8 cellular contexts compared by ENCODE assay signal in the genomic region with DNA sequence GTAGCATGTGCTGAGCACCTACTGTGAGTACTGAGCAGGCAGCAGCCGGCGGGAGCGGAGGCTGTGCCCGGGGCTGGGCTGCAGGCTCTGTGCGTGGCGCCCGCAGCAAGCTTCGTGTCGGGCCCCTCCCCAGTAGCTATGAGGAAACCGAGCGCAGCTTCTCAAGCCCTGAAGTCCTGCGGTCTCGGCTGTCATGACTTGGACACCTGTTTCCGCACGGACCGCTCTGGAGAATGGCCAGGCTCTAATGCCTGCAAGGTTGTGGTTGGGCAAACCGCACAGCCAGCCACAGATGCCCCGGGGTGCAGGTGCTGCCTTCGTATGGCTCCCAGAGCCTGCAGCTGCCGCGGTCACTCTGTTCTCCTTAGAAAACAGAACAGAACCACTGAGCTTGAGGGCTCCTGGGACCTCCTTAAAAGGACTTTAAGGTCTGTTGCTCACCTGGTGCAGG. TPM values are rescaled to one million over a fixed set of nuclear protein-coding genes. Genes with fewer than 3 reads are reported as not detected.
DNase-seq lines count a peak whose midpoint lies in the region; ATAC-seq and TF ChIP-seq lines count a peak whose summit lies in the region.

No MANE protein-coding gene starts in this region.

- H3K79me2 ChIP-seq in GM23338 (replicated peaks; ENCODE audit: insufficient read depth): no peaks in the 10 kb centered on the region

- H3F3A ChIP-seq in GM23338 (replicated peaks; ENCODE audit: low read depth): no peaks in the 10 kb centered on the region

- H3K36me3 Mint-ChIP-seq in neural crest cell (ENCODE audit: low read depth) (peaks cover 13% of the 10 kb centered on the region), GM23338 (ENCODE audit: low read depth) (peaks cover 46% of the 10 kb centered on the region)

- no peaks in the 10 kb centered on the region for H3K4me1 Mint-ChIP-seq in neural crest cell
- peaks cover 8% of the 10 kb centered on the region; the same call in 2 of the 3 replicates for H3K4me1 Mint-ChIP-seq in GM23338

- H2AFZ ChIP-seq in GM23338: no peak overlapping the region

- ATAC-seq in GM18907 (IDR thresholded peaks at IDR 0.05; ENCODE audit: unreplicated experiment) (peak; percentile 50), HG02798 (IDR thresholded peaks at IDR 0.05; ENCODE audit: poor library complexity, unreplicated experiment) (peak; percentile 78), GM23338 (no peak)

- H3K27me3 ChIP-seq in GM23338 (ENCODE audit: insufficient read depth): no peaks in the 10 kb centered on the region

- no peaks in the 10 kb centered on the region for H4K20me1 ChIP-seq in GM23338 (replicated peaks; ENCODE audit: insufficient read depth)

- peaks cover 2% of the 10 kb centered on the region; the same call in 1 of the 2 replicates for H3K36me3 ChIP-seq in GM23338 (ENCODE audit: insufficient read depth)

- H3K4me2 ChIP-seq in GM23338: no peak overlapping the region

- TF ChIP-seq CTCF in neural crest cell (conservative IDR thresholded peaks at IDR 0.05) (no peak), GM23338 (conservative IDR thresholded peaks at IDR 0.05; ENCODE audit: low read depth in 2 of 2) (no peak)

- peak overlapping the region; percentile 27 for H3K27ac Mint-ChIP-seq in neural crest cell (ENCODE audit: unreplicated experiment)
- H3K27ac Mint-ChIP-seq in GM23338: no peak overlapping the region

- no peak overlapping the region for H3K27ac ChIP-seq in GM23338 (ENCODE audit: low read depth)

- H3K27me3 Mint-ChIP-seq in neural crest cell (ENCODE audit: low read depth): no peaks in the 10 kb centered on the region
- peaks cover 7% of the 10 kb centered on the region for H3K27me3 Mint-ChIP-seq in GM23338 (ENCODE audit: insufficient read depth, low read depth, poor library complexity)

- H3K4me3 ChIP-seq in GM23338: no peak overlapping the region

- no peaks in the 10 kb centered on the region for H3K9me3 Mint-ChIP-seq in neural crest cell
- no peaks in the 10 kb centered on the region for H3K9me3 Mint-ChIP-seq in GM23338

- no peaks in the 10 kb centered on the region for H3K9me2 ChIP-seq in GM23338 (ENCODE audit: insufficient read depth)

- no peaks in the 10 kb centered on the region for H3K4me1 ChIP-seq in GM23338 (ENCODE audit: insufficient read depth)

- DNase-seq in NCI-H510A treated with DMSO at 0.1 percent for 48 hours (lab: John Stamatoyannopoulos, UW): peak; percentile 83
- DNase-seq in neural crest cell (ENCODE audit: low read depth, low spot score): no peak
- no peak for DNase-seq in GM23338 (ENCODE audit: low spot score)
- DNase-seq in epidermal melanocyte (ENCODE audit: insufficient read length, low spot score): no peak
- no peak for DNase-seq in NCI-H1694 treated with DMSO at 0.1 percent for 48 hours (lab: John Stamatoyannopoulos, UW)
- no peak for DNase-seq in COLO829 (ENCODE audit: low spot score)

- H3K4me3 Mint-ChIP-seq in neural crest cell (no peak overlapping the region), GM23338 (no peak overlapping the region)

TF ChIP-seq in GM23338, 12 proteins besides CTCF, POLR2A, EP300 and RAD21:
- TF ChIP-seq STAT1 (IDR thresholded peaks at IDR 0.05; ENCODE audit: unreplicated experiment): no peak
- no peak for TF ChIP-seq EZH2 (IDR thresholded peaks at IDR 0.05; ENCODE audit: low read depth, unreplicated experiment)
- no peak for TF ChIP-seq CREB1 (CRISPR knock-in tag; IDR thresholded peaks at IDR 0.05; ENCODE audit: low read depth)
- TF ChIP-seq, protein P1, sequence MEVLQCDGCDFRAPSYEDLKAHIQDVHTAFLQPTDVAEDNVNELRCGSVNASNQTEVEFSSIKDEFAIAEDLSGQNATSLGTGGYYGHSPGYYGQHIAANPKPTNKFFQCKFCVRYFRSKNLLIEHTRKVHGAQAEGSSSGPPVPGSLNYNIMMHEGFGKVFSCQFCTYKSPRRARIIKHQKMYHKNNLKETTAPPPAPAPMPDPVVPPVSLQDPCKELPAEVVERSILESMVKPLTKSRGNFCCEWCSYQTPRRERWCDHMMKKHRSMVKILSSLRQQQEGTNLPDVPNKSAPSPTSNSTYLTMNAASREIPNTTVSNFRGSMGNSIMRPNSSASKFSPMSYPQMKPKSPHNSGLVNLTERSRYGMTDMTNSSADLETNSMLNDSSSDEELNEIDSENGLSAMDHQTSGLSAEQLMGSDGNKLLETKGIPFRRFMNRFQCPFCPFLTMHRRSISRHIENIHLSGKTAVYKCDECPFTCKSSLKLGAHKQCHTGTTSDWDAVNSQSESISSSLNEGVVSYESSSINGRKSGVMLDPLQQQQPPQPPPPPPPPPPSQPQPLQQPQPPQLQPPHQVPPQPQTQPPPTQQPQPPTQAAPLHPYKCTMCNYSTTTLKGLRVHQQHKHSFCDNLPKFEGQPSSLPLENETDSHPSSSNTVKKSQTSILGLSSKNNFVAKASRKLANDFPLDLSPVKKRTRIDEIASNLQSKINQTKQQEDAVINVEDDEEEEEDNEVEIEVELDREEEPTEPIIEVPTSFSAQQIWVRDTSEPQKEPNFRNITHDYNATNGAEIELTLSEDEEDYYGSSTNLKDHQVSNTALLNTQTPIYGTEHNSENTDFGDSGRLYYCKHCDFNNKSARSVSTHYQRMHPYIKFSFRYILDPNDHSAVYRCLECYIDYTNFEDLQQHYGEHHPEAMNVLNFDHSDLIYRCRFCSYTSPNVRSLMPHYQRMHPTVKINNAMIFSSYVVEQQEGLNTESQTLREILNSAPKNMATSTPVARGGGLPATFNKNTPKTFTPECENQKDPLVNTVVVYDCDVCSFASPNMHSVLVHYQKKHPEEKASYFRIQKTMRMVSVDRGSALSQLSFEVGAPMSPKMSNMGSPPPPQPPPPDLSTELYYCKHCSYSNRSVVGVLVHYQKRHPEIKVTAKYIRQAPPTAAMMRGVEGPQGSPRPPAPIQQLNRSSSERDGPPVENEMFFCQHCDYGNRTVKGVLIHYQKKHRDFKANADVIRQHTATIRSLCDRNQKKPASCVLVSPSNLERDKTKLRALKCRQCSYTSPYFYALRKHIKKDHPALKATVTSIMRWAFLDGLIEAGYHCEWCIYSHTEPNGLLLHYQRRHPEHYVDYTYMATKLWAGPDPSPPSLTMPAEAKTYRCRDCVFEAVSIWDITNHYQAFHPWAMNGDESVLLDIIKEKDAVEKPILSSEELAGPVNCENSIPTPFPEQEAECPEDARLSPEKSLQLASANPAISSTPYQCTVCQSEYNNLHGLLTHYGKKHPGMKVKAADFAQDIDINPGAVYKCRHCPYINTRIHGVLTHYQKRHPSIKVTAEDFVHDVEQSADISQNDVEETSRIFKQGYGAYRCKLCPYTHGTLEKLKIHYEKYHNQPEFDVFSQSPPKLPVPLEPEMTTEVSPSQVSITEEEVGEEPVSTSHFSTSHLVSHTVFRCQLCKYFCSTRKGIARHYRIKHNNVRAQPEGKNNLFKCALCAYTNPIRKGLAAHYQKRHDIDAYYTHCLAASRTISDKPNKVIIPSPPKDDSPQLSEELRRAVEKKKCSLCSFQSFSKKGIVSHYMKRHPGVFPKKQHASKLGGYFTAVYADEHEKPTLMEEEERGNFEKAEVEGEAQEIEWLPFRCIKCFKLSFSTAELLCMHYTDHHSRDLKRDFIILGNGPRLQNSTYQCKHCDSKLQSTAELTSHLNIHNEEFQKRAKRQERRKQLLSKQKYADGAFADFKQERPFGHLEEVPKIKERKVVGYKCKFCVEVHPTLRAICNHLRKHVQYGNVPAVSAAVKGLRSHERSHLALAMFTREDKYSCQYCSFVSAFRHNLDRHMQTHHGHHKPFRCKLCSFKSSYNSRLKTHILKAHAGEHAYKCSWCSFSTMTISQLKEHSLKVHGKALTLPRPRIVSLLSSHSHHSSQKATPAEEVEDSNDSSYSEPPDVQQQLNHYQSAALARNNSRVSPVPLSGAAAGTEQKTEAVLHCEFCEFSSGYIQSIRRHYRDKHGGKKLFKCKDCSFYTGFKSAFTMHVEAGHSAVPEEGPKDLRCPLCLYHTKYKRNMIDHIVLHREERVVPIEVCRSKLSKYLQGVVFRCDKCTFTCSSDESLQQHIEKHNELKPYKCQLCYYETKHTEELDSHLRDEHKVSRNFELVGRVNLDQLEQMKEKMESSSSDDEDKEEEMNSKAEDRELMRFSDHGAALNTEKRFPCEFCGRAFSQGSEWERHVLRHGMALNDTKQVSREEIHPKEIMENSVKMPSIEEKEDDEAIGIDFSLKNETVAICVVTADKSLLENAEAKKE (CRISPR knock-in tag; IDR thresholded peaks at IDR 0.05): no peak
- TF ChIP-seq, protein P2, sequence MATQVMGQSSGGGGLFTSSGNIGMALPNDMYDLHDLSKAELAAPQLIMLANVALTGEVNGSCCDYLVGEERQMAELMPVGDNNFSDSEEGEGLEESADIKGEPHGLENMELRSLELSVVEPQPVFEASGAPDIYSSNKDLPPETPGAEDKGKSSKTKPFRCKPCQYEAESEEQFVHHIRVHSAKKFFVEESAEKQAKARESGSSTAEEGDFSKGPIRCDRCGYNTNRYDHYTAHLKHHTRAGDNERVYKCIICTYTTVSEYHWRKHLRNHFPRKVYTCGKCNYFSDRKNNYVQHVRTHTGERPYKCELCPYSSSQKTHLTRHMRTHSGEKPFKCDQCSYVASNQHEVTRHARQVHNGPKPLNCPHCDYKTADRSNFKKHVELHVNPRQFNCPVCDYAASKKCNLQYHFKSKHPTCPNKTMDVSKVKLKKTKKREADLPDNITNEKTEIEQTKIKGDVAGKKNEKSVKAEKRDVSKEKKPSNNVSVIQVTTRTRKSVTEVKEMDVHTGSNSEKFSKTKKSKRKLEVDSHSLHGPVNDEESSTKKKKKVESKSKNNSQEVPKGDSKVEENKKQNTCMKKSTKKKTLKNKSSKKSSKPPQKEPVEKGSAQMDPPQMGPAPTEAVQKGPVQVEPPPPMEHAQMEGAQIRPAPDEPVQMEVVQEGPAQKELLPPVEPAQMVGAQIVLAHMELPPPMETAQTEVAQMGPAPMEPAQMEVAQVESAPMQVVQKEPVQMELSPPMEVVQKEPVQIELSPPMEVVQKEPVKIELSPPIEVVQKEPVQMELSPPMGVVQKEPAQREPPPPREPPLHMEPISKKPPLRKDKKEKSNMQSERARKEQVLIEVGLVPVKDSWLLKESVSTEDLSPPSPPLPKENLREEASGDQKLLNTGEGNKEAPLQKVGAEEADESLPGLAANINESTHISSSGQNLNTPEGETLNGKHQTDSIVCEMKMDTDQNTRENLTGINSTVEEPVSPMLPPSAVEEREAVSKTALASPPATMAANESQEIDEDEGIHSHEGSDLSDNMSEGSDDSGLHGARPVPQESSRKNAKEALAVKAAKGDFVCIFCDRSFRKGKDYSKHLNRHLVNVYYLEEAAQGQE (IDR thresholded peaks at IDR 0.05; ENCODE audit: unreplicated experiment): no peak
- TF ChIP-seq ZNF114 (CRISPR knock-in tag; IDR thresholded peaks at IDR 0.05): no peak

RNA-seq across cellular contexts. Expression of a gene that starts 33.7 kb away (rescaled TPM):
- total RNA-seq in neural crest cell: 71.1 and 77.1 TPM in 2 replicates
- total RNA-seq in GM23338 (2014; rRNA removed; shearing (Covaris generic)): 61.9 and 64.0 TPM in 2 replicates
- polyA plus RNA-seq in GM23338 (2016; fragmentation: Nextera tagmentation; extraction: Ambion mirVana): 15.6 and 15.9 TPM in 2 replicates
